In genomic region chr19:13839193-13839937, GRCh38 we compare ENCODE assay signal across 8 cellular contexts. TPM values are rescaled to one million over a fixed set of nuclear protein-coding genes. Genes with fewer than 3 reads are reported as not detected.
DNase-seq lines count a peak whose midpoint lies in the region; ATAC-seq and TF ChIP-seq lines count a peak whose summit lies in the region.

No MANE protein-coding gene starts in this region.

- ATAC-seq in HG02798 (IDR thresholded peaks at IDR 0.05; ENCODE audit: poor library complexity, unreplicated experiment) (peak; percentile 31), foreskin keratinocyte (no peak)

- intact Hi-C loops in posterior cingulate gyrus (cut with DNase I), result no loop called here

- TF ChIP-seq CTCF in GM12875 (IDR thresholded peaks at IDR 0.05; ENCODE audit: borderline replicate concordance, insufficient read depth, low read depth, low read length), result 0 out of 2 replicates have a peak, but pooled peaks have one; percentile 2
- peak; percentile 19 for TF ChIP-seq CTCF in foreskin keratinocyte (conservative IDR thresholded peaks at IDR 0.05)

- H3K4me3 ChIP-seq in GM12875 (ENCODE audit: low read depth, low read length), result peak overlapping the region; percentile 44

- peak overlapping the region; percentile 97 for H3K27ac ChIP-seq in foreskin keratinocyte

- no peaks in the 10 kb centered on the region for H3K27me3 ChIP-seq in foreskin keratinocyte

- DNase-seq in SHP77 (lab: John Stamatoyannopoulos, UW) (peak; percentile 64 to 82), foreskin keratinocyte (peak; percentile 49 to 63), posterior cingulate gyrus (peak in 6 of 10 donors; percentile 58 to 91 (median 76)), ureter (ENCODE audit: low spot score) (peak; percentile 91), NCI-H1105 (lab: John Stamatoyannopoulos, UW) (no peak)
- DNase-seq in activated effector memory CD4-positive, alpha-beta T cell treated with Interleukin-2 at 50 U/mL for 16 hours, result peak; percentile 69

- peaks cover 8% of the 10 kb centered on the region for H3K4me1 ChIP-seq in foreskin keratinocyte

RNA-seq across cellular contexts. Expression of gene NANOS3, which starts 37.6 kb away (rescaled TPM):
- total RNA-seq in foreskin keratinocyte, result 0.56 and 1.2 TPM in 2 replicates
- polyA plus RNA-seq in foreskin keratinocyte, result 0.64 and 1.3 TPM in 2 replicates
- total RNA-seq in ureter, result not detected

RNA-seq across cellular contexts. Expression of gene ZSWIM4, which starts 44.1 kb away (rescaled TPM):
- 4.3 and 5.6 TPM in 2 replicates for total RNA-seq in foreskin keratinocyte
- polyA plus RNA-seq in foreskin keratinocyte, result 2.1 and 3.1 TPM in 2 replicates
- 8.1 TPM for total RNA-seq in ureter
